ENCODE assay signal across 22 cellular contexts in genomic region chr14:40204441-40205175, GRCh38.
DNase-seq lines count a peak whose midpoint lies in the region; ATAC-seq, FAIRE-seq and TF ChIP-seq lines count a peak whose summit lies in the region.
"Had no signal": no experiment of that assay in that cellular context is flagged by ENCODE, and none has a peak within 500 bp of the region (broad histone marks: within the 10 kb centered on the region; RNA-seq: fewer than 3 reads in every experiment).

No MANE protein-coding gene starts in this region.

- CTCF ChIA-PET in HepG2 (lab: Yijun Ruan, JAX; ENCODE audit: low intra/inter-chr PET ratio, low total read pairs) = no interaction called here
- CTCF ChIA-PET in activated CD4-positive, alpha-beta memory T cell treated with anti-CD3 and anti-CD28 coated beads for 36 hours (lab: Charles Lee) = no interaction called here

- H3K27ac ChIP-seq in HepG2 (ENCODE audit: extremely low read length, insufficient read depth, low read length) (no peak overlapping the region), right lobe of liver (no peak overlapping the region), endodermal cell (ENCODE audit: low read depth, low read length) (no peak overlapping the region)
- H3K27ac ChIP-seq: C4-2B, Peyer's patch, SJSA1 had no signal

- H3K4me2 ChIP-seq in HepG2 (ENCODE audit: low read depth, low read length) = no peak overlapping the region

- no peak for FAIRE-seq in HepG2 (lab: Jason Lieb, UNC)
- FAIRE-seq: A204.1, K562 had no signal

- H3K4me1 Mint-ChIP-seq in endodermal cell (no peaks in the 10 kb centered on the region), nephron progenitor cell (peaks cover 17% of the 10 kb centered on the region)
- H3K4me1 Mint-ChIP-seq in activated CD4-positive, alpha-beta memory T cell treated with anti-CD3 and anti-CD28 coated beads for 36 hours (ENCODE audit: low read depth) = no peaks in the 10 kb centered on the region
- H3K4me1 Mint-ChIP-seq: CD8-positive, alpha-beta memory T cell had no signal

- no peaks in the 10 kb centered on the region for H3K79me2 ChIP-seq in HepG2 (ENCODE audit: insufficient read depth, low read length)

- DNase-seq in HepG2 (ENCODE audit: low spot score) (peak; percentile 17), right lobe of liver (no peak), endodermal cell (peak; percentile 61), nephron progenitor cell (peak; percentile 53), NCI-H1417 treated with DMSO at 0.1 percent for 48 hours (lab: John Stamatoyannopoulos, UW) (no peak), NCI-H1092 treated with DMSO at 0.1 percent for 48 hours (lab: John Stamatoyannopoulos, UW) (no peak)
- no peak for DNase-seq in activated CD4-positive, alpha-beta memory T cell treated with anti-CD3 and anti-CD28 coated beads for 36 hours
- DNase-seq: CD8-positive, alpha-beta memory T cell; DMS53; GF-D8; MG63; NCI-H1436; NCI-H187 treated with DMSO at 0.1 percent for 48 hours; NCI-H2107; NCI-H510A; NCI-H748 treated with DMSO at 0.1 percent for 48 hours; Peyer's patch had no signal

- in situ Hi-C loops in HepG2 (cut with HindIII; ENCODE audit: extremely low pct_ligation_motif_present, low pct_unique_long_range_greater_than_20kb) = no loop called here

- no peak overlapping the region for H3K4me3 ChIP-seq in HepG2 (replicated peaks in 1 of 3; ENCODE audit: insufficient read depth in 1 of 3, low read depth in 2 of 3, low read length in 3 of 3)
- H3K4me3 ChIP-seq in right lobe of liver = no peak overlapping the region
- H3K4me3 ChIP-seq in endodermal cell (ENCODE audit: low read length) = no peak overlapping the region
- H3K4me3 ChIP-seq: K562, MG63, Peyer's patch, SJSA1 had no signal

- H3K9me3 ChIP-seq in HepG2 (ENCODE audit: low read length) = peaks cover 86% of the 10 kb centered on the region
- H3K9me3 ChIP-seq in right lobe of liver = no peaks in the 10 kb centered on the region
- peaks cover 6% of the 10 kb centered on the region for H3K9me3 ChIP-seq in endodermal cell (ENCODE audit: control insufficient read depth, low read length)
- H3K9me3 ChIP-seq: MG63, Peyer's patch, SJSA1 had no signal

- H3K36me3 ChIP-seq in HepG2 (replicated peaks in 1 of 2; ENCODE audit: control insufficient read depth in 1 of 2, insufficient read depth in 2 of 2, low read length in 2 of 2) = no peaks in the 10 kb centered on the region
- H3K36me3 ChIP-seq in right lobe of liver = no peaks in the 10 kb centered on the region
- H3K36me3 ChIP-seq in endodermal cell (ENCODE audit: control insufficient read depth, insufficient read depth, low read length) = no peaks in the 10 kb centered on the region
- H3K36me3 ChIP-seq: MG63, Peyer's patch, SJSA1 had no signal

- no peak overlapping the region for H3K27ac Mint-ChIP-seq in endodermal cell
- no peak overlapping the region for H3K27ac Mint-ChIP-seq in nephron progenitor cell
- H3K27ac Mint-ChIP-seq in activated CD4-positive, alpha-beta memory T cell treated with anti-CD3 and anti-CD28 coated beads for 36 hours = no peak overlapping the region
- H3K27ac Mint-ChIP-seq: CD8-positive, alpha-beta memory T cell had no signal

- H3K27me3 Mint-ChIP-seq in endodermal cell (ENCODE audit: insufficient read depth) (no peaks in the 10 kb centered on the region), nephron progenitor cell (ENCODE audit: low read depth, poor library complexity) (peaks cover 3% of the 10 kb centered on the region)
- no peaks in the 10 kb centered on the region for H3K27me3 Mint-ChIP-seq in activated CD4-positive, alpha-beta memory T cell treated with anti-CD3 and anti-CD28 coated beads for 36 hours
- H3K27me3 Mint-ChIP-seq: CD8-positive, alpha-beta memory T cell had no signal

- intact Hi-C loops in HepG2 (cut with micrococcal nuclease; ENCODE audit: unreplicated experiment) (no loop called here), right lobe of liver (cut with DNase I) (no loop called here)
- intact Hi-C loops in activated CD4-positive, alpha-beta memory T cell treated with anti-CD3 and anti-CD28 coated beads for 36 hours (cut with micrococcal nuclease) = no loop called here

- TF ChIP-seq EP300 in HepG2 (IDR thresholded peaks at IDR 0.05; ENCODE audit: low read depth in 2 of 2, low read length in 2 of 2) (no peak), HepG2 (CRISPR knock-in tag; IDR thresholded peaks at IDR 0.05; ENCODE audit: borderline replicate concordance) (no peak)

- no peak overlapping the region for H2AFZ ChIP-seq in HepG2 (ENCODE audit: low read length)

- 17% methylated on average over 11 of the region's 11 CpGs for WGBS in HepG2 (ENCODE audit: low lambda C conversion rate)
- 41% methylated on average over 4 of the region's 11 CpGs for WGBS in right lobe of liver (ENCODE audit: insufficient coverage, low coverage, low lambda C conversion rate, missing lambda C conversion rate)
- 88 to 95% methylated on average over 7 to 11 of the region's 11 CpGs for WGBS in endodermal cell (ENCODE audit: insufficient coverage in 1 of 2, insufficient read length in 1 of 2), 2 experiments

- H4K20me1 ChIP-seq in HepG2 (ENCODE audit: insufficient read depth, low read length) = no peaks in the 10 kb centered on the region

- BruUV-seq in HepG2 (replicated peaks; lab: Mats Ljungman, UMichigan) = no TSS peak

- H3K9ac ChIP-seq in HepG2 (ENCODE audit: insufficient read depth, low read depth, low read length) (no peak overlapping the region), endodermal cell (ENCODE audit: extremely low read depth, low read length, poor library complexity, severe bottlenecking) (no peak overlapping the region)

- H3K4me1 ChIP-seq in HepG2 (ENCODE audit: insufficient read depth, low read length) (no peaks in the 10 kb centered on the region), right lobe of liver (no peaks in the 10 kb centered on the region), endodermal cell (ENCODE audit: control insufficient read depth, insufficient read depth, low read length) (no peaks in the 10 kb centered on the region)
- H3K4me1 ChIP-seq: Peyer's patch, SJSA1 had no signal

- ATAC-seq in HepG2 (peak; percentile 91), right lobe of liver (no peak), HG02798 (IDR thresholded peaks at IDR 0.05; ENCODE audit: poor library complexity, unreplicated experiment) (no peak)
- ATAC-seq: K562 had no signal

- H3K27me3 ChIP-seq in HepG2 (ENCODE audit: control insufficient read depth in 1 of 2, insufficient read depth in 2 of 2, low read length in 2 of 2) (no peaks in the 10 kb centered on the region), right lobe of liver (no peaks in the 10 kb centered on the region), endodermal cell (ENCODE audit: control insufficient read depth, insufficient read depth, low read length, poor library complexity, severe bottlenecking) (no peaks in the 10 kb centered on the region)
- H3K27me3 ChIP-seq: MG63, Peyer's patch, SJSA1 had no signal

- TF ChIP-seq CTCF in HepG2 (CRISPR knock-in tag; IDR thresholded peaks at IDR 0.05) (no peak), right lobe of liver (IDR thresholded peaks at IDR 0.05) (no peak), endodermal cell (conservative IDR thresholded peaks at IDR 0.05) (no peak), nephron progenitor cell (IDR thresholded peaks at IDR 0.05) (no peak)

- TF ChIP-seq RAD21 in HepG2 (CRISPR knock-in tag; IDR thresholded peaks at IDR 0.05) = no peak

- H3K4me3 Mint-ChIP-seq in endodermal cell = no peak overlapping the region
- no peak overlapping the region for H3K4me3 Mint-ChIP-seq in nephron progenitor cell
- no peak overlapping the region for H3K4me3 Mint-ChIP-seq in activated CD4-positive, alpha-beta memory T cell treated with anti-CD3 and anti-CD28 coated beads for 36 hours
- H3K4me3 Mint-ChIP-seq: CD8-positive, alpha-beta memory T cell had no signal

- TF ChIP-seq POLR2A in HepG2 (IDR thresholded peaks at IDR 0.05; ENCODE audit: insufficient read depth in 1 of 2, low read depth in 2 of 2, low read length in 2 of 2) = no peak
- no peak for TF ChIP-seq POLR2A in right lobe of liver (IDR thresholded peaks at IDR 0.05)

- H3K9me3 Mint-ChIP-seq in endodermal cell (peaks cover 16% of the 10 kb centered on the region), nephron progenitor cell (peaks cover 40% of the 10 kb centered on the region)
- peaks cover 11% of the 10 kb centered on the region for H3K9me3 Mint-ChIP-seq in activated CD4-positive, alpha-beta memory T cell treated with anti-CD3 and anti-CD28 coated beads for 36 hours

- H3K36me3 Mint-ChIP-seq in endodermal cell (ENCODE audit: low read depth) (no peaks in the 10 kb centered on the region), nephron progenitor cell (ENCODE audit: low read depth) (peaks cover 4% of the 10 kb centered on the region)
- H3K36me3 Mint-ChIP-seq in activated CD4-positive, alpha-beta memory T cell treated with anti-CD3 and anti-CD28 coated beads for 36 hours = no peaks in the 10 kb centered on the region
- H3K36me3 Mint-ChIP-seq: CD8-positive, alpha-beta memory T cell had no signal

- POLR2A ChIA-PET in HepG2 (lab: Yijun Ruan, JAX) = no interaction called here
- POLR2A ChIA-PET in activated CD4-positive, alpha-beta memory T cell treated with anti-CD3 and anti-CD28 coated beads for 36 hours (lab: Charles Lee) = no interaction called here

TF ChIP-seq in HepG2, 621 proteins besides CTCF, POLR2A, EP300 and RAD21 (continues in another document):
- TF ChIP-seq ZNF629 (CRISPR knock-in tag; conservative IDR thresholded peaks at IDR 0.05) (no peak), PRMT3 (CRISPR knock-in tag; IDR thresholded peaks at IDR 0.05; ENCODE audit: borderline replicate concordance, low read depth) (no peak), RNF2 (conservative IDR thresholded peaks at IDR 0.05; ENCODE audit: low read depth) (no peak), ZBTB26 (CRISPR knock-in tag; IDR thresholded peaks at IDR 0.05; ENCODE audit: borderline replicate concordance) (no peak), KMT2B (CRISPR knock-in tag; IDR thresholded peaks at IDR 0.05) (no peak), CREM (IDR thresholded peaks at IDR 0.05) (no peak), CREM (CRISPR knock-in tag; IDR thresholded peaks at IDR 0.05) (no peak)

Comparison
In these comparisons a context has a peak if more than half of its experiments do, and no peak if none do; other contexts are left out.
1. DNase-seq: peak in HepG2 (single experiment), endodermal cell (single experiment) and nephron progenitor cell (single experiment); none in right lobe of liver (0 of 3), activated CD4-positive, alpha-beta memory T cell treated with anti-CD3 and anti-CD28 coated beads for 36 hours (single experiment), NCI-H1417 treated with DMSO at 0.1 percent for 48 hours (single experiment) and NCI-H1092 treated with DMSO at 0.1 percent for 48 hours (single experiment).